8 cellular contexts compared by ENCODE assay signal in the genomic region with DNA sequence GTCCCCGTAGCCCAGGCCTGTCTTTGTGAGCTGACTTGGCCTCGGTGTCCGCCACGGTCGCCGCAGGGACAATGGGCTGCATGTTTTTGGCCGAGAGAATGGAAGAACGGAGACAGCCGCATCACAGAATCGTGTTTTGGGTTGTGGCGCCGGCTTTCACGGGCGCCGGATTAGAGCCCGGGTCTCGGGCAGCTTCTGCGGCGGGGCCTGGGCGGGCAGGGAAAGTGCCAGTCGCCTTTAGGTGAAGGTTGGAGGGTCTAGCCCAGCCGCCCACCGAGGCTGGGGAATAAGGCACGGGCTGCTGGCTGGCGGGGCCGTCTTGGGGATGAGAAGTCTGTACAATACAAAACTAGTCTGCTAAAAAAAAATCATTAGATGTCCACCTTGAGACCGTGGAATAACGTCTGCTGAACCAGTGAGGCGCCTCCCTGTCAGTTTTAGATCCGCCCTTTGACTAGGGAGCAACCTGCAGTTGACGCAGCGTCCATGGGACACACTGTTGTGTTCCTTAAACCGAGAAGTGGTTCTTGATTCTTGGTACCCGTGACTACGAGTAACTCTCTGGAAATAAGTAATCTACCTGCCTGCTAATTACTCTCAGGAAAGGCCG. TPM values are rescaled to one million over a fixed set of nuclear protein-coding genes. Genes with fewer than 3 reads are reported as not detected.
DNase-seq lines count a peak whose midpoint lies in the region; ATAC-seq lines count a peak whose summit lies in the region.

No MANE protein-coding gene starts in this region.

- WGBS in mesendoderm (ENCODE audit: extremely low coverage, insufficient coverage, low lambda C conversion rate), result no CpG with 5 or more reads among the region's 36 CpGs

- no peaks in the 10 kb centered on the region for H3K9me3 ChIP-seq in effector memory CD4-positive, alpha-beta T cell (ENCODE audit: control insufficient read depth, low read length)

- no peak overlapping the region for H3K4ac ChIP-seq in mesendoderm (ENCODE audit: low read depth, low read length)

- H3K4me3 ChIP-seq in effector memory CD4-positive, alpha-beta T cell (ENCODE audit: insufficient read depth, low read depth, low read length, poor library complexity, severe bottlenecking), result peak overlapping the region; percentile 75
- peak overlapping the region; percentile 85 for H3K4me3 ChIP-seq in mesendoderm (ENCODE audit: low read length)

- H4K8ac ChIP-seq in mesendoderm (ENCODE audit: low read depth, low read length), result no peak overlapping the region

- ATAC-seq in HG02943 (IDR thresholded peaks at IDR 0.05; ENCODE audit: low read depth, unreplicated experiment), result peak; percentile 26

- peaks cover 23% of the 10 kb centered on the region for H3K36me3 ChIP-seq in effector memory CD4-positive, alpha-beta T cell (ENCODE audit: control insufficient read depth, insufficient read depth, low read length)
- no peaks in the 10 kb centered on the region for H3K36me3 ChIP-seq in mesendoderm (ENCODE audit: control insufficient read depth, insufficient read depth, low read length)

- peak overlapping the region; percentile 84 for H3K4me2 ChIP-seq in mesendoderm (ENCODE audit: low read length)

- peak overlapping the region; percentile 99 for H3K27ac ChIP-seq in effector memory CD4-positive, alpha-beta T cell (ENCODE audit: insufficient read depth, low read length, poor library complexity, severe bottlenecking)
- peak overlapping the region; percentile 76 for H3K27ac ChIP-seq in mesendoderm (ENCODE audit: low read depth, low read length)

- peaks cover 23% of the 10 kb centered on the region for H3K79me2 ChIP-seq in mesendoderm (ENCODE audit: control insufficient read depth, insufficient read depth, low read length)

- peaks cover 5% of the 10 kb centered on the region for H3K79me1 ChIP-seq in mesendoderm (ENCODE audit: low read length)

- H3K56ac ChIP-seq in mesendoderm (ENCODE audit: low read length), result peak overlapping the region; percentile 98

- H2BK120ac ChIP-seq in mesendoderm (ENCODE audit: low read depth, low read length), result no peak overlapping the region

- peaks cover 15% of the 10 kb centered on the region for H3K4me1 ChIP-seq in effector memory CD4-positive, alpha-beta T cell (ENCODE audit: control insufficient read depth, insufficient read depth, low read length, poor library complexity, severe bottlenecking)
- no peaks in the 10 kb centered on the region for H3K4me1 ChIP-seq in mesendoderm (ENCODE audit: control insufficient read depth, low read depth, low read length)

- no peaks in the 10 kb centered on the region for H3K27me3 ChIP-seq in effector memory CD4-positive, alpha-beta T cell (replicated peaks; ENCODE audit: control insufficient read depth, insufficient read depth, low read length, poor library complexity, severe bottlenecking)
- no peaks in the 10 kb centered on the region for H3K27me3 ChIP-seq in mesendoderm (ENCODE audit: insufficient read depth, low read length, poor library complexity)

- peak overlapping the region; percentile 93 for H3K9ac ChIP-seq in mesendoderm (ENCODE audit: low read length)

- DNase-seq in NK-92 treated with Interleukin-12 subunit alpha and Interleukin-12 subunit beta, amount 100 ng/mL, for 24 hours (lab: John Stamatoyannopoulos, UW), result peak; percentile 32
- DNase-seq in NK-92 (lab: John Stamatoyannopoulos, UW; ENCODE audit: unreplicated experiment), result no peak
- peak; percentile 21 for DNase-seq in NCI-H2171 (lab: John Stamatoyannopoulos, UW)
- DNase-seq in activated CD4-positive, alpha-beta T cell treated with anti-CD3 and anti-CD28 coated beads, Interleukin-2, amount 50 U/mL, for 1 hour, result peak; percentile 24
- DNase-seq in effector memory CD4-positive, alpha-beta T cell, result peak; percentile 23 to 42 (median 42)
- DNase-seq in mesendoderm, result peak; percentile 65
- DNase-seq in stimulated activated CD8-positive, alpha-beta memory T cell treated with anti-CD3 and anti-CD28 coated beads, Interleukin-4, amount 100 ng/mL, for 1 hour (ENCODE audit: low read depth in 2 of 2, low spot score in 1 of 2), result peak; percentile 5 to 8

- H2BK5ac ChIP-seq in mesendoderm (ENCODE audit: low read length), result peak overlapping the region; percentile 65

- no peak overlapping the region for H2BK15ac ChIP-seq in mesendoderm (replicated peaks; ENCODE audit: low read depth)

- H2AK5ac ChIP-seq in mesendoderm (ENCODE audit: low read length), result no peak overlapping the region

- no peak overlapping the region for H3K18ac ChIP-seq in mesendoderm (ENCODE audit: low read length)

- H4K5ac ChIP-seq in mesendoderm (ENCODE audit: low read length), result no peak overlapping the region

- H3K23ac ChIP-seq in mesendoderm (ENCODE audit: low read length), result peak overlapping the region; percentile 56

RNA-seq across cellular contexts. Expression of a gene that starts 0.6 kb away (rescaled TPM):
- 7.1 TPM for polyA plus RNA-seq in mesendoderm (2013, experiment 1 of 2)
- 6.2 TPM for polyA plus RNA-seq in mesendoderm (2013, experiment 2 of 2)

RNA-seq across cellular contexts. Expression of a gene that starts 0.7 kb away (rescaled TPM):
- 16.9 TPM for polyA plus RNA-seq in mesendoderm (2013, experiment 1 of 2)
- polyA plus RNA-seq in mesendoderm (2013, experiment 2 of 2), result 15.5 TPM

RNA-seq across cellular contexts. Expression of a gene that starts 44.3 kb away (rescaled TPM):
- 7.8 TPM for polyA plus RNA-seq in mesendoderm (2013, experiment 1 of 2)
- 8.3 TPM for polyA plus RNA-seq in mesendoderm (2013, experiment 2 of 2)
